ENCODE assay signal across 12 cellular contexts in genomic region chr11:111976119-111976518, GRCh38. TPM values are rescaled to one million over a fixed set of nuclear protein-coding genes. Genes with fewer than 3 reads are reported as not detected.
DNase-seq lines count a peak whose midpoint lies in the region; ATAC-seq, FAIRE-seq and TF ChIP-seq lines count a peak whose summit lies in the region.
"Had no signal": no experiment of that assay in that cellular context is flagged by ENCODE, and none has a peak within 500 bp of the region (broad histone marks: within the 10 kb centered on the region; RNA-seq: fewer than 3 reads in every experiment).

No MANE protein-coding gene starts in this region.

- DNase-seq in GM23248 (no peak), T-cell (no peak), right cardiac atrium (no peak), gastrocnemius medialis (no peak), middle frontal gyrus (ENCODE audit: extremely low spot score, low spot score) (no peak), iPS-NIHi7 (ENCODE audit: extremely low spot score) (no peak), HTR-8/SVneo (ENCODE audit: insufficient read length, low spot score) (no peak), DMS53 treated with DMSO at 0.1 percent for 48 hours (lab: John Stamatoyannopoulos, UW; ENCODE audit: unreplicated experiment) (no peak)
- DNase-seq: DMS 273 treated with DMSO at 0.1 percent for 48 hours, MG63, NCI-H82, T-helper 2 cell had no signal

- H3K4me1 Mint-ChIP-seq in T-cell: peaks cover 6 to 11% (median 7%) of the 10 kb centered on the region in 3 donors

- WGBS in GM23248 (ENCODE audit: low coverage in 1 of 2, low lambda C conversion rate in 2 of 2, missing lambda C conversion rate in 2 of 2), 2 experiments: 92 to 93% methylated on average over 2 of the region's 2 CpGs
- 47% methylated on average over 2 of the region's 2 CpGs for WGBS in right cardiac atrium

- H3F3A ChIP-seq in GM23248 (ENCODE audit: insufficient read depth): peaks cover 30% of the 10 kb centered on the region

- intact Hi-C loops in right cardiac atrium (cut with DNase I) (loop anchor here (5.0 kb wide), 3 partner anchors 34 to 99 kb away; partner anchors contain the start of genes DIXDC1 (in 2 of the 4), CFAP68 (in 1 of the 4) and FDXACB1 (in 1 of the 4)), gastrocnemius medialis (cut with DNase I; ENCODE audit: low total_unique reads) (loop anchor here (5.0 kb wide), 1 partner anchor 99 kb away; the partner anchor contains the start of genes CFAP68 and FDXACB1)

- no peak overlapping the region for H3K27ac ChIP-seq in GM23248
- peak overlapping the region; percentile 91 for H3K27ac ChIP-seq in right cardiac atrium (ENCODE audit: low read length)
- peak overlapping the region; percentile 70 to 83 (median 76) for H3K27ac ChIP-seq in gastrocnemius medialis

- ATAC-seq in T-cell (replicated peaks in 1 of 4) (no peak), right cardiac atrium (no peak), gastrocnemius medialis (no peak)

- H4K20me1 ChIP-seq in GM23248 (ENCODE audit: insufficient read depth): no peaks in the 10 kb centered on the region

- peak overlapping the region; percentile 47 for H3K4me2 ChIP-seq in GM23248 (ENCODE audit: unreplicated experiment)

- POLR2A ChIA-PET in T-cell (lab: Charles Lee): no interaction called here

- peak overlapping the region; percentile 94; the same call in 1 of the 2 replicates for H2AFZ ChIP-seq in GM23248

- H3K4me3 ChIP-seq in GM23248 (no peak overlapping the region), right cardiac atrium (ENCODE audit: low read length) (no peak overlapping the region), gastrocnemius medialis (no peak overlapping the region)
- H3K4me3 ChIP-seq: MG63 had no signal

- H3K9me2 ChIP-seq in GM23248 (ENCODE audit: insufficient read depth): no peaks in the 10 kb centered on the region

- peaks cover 24% of the 10 kb centered on the region for H3K79me2 ChIP-seq in GM23248 (ENCODE audit: insufficient read depth)

- in situ Hi-C loops in GM23248 (cut with MboI): no loop called here
- in situ Hi-C loops in gastrocnemius medialis (cut with MboI; ENCODE audit: low sequenced_read_pairs in 4 of 4): no loop called here

- H3K4me3 Mint-ChIP-seq in T-cell: peak overlapping the region in 2 of 3 donors; percentile 56 to 71

- H3K27me3 Mint-ChIP-seq in T-cell: peaks cover 22 to 30% of the 10 kb centered on the region in 2 donors

- no peak for TF ChIP-seq CTCF in gastrocnemius medialis (IDR thresholded peaks at IDR 0.05 in 4 of 5, conservative IDR thresholded peaks at IDR 0.05 in 1 of 5)

- no peaks in the 10 kb centered on the region for H3K9me3 Mint-ChIP-seq in T-cell

- H3K36me3 Mint-ChIP-seq in T-cell: peaks cover 3% of the 10 kb centered on the region

- no peak for TF ChIP-seq POLR2A in gastrocnemius medialis (IDR thresholded peaks at IDR 0.05)

- CTCF ChIA-PET in T-cell (lab: Charles Lee): no interaction called here

- H3K4me1 ChIP-seq in GM23248 (ENCODE audit: insufficient read depth) (peaks cover 11% of the 10 kb centered on the region), right cardiac atrium (ENCODE audit: control insufficient read depth, insufficient read depth, low read length) (peaks cover 7% of the 10 kb centered on the region), gastrocnemius medialis (peaks cover 16 to 25% of the 10 kb centered on the region in 2 donors)

- H3K36me3 ChIP-seq in GM23248 (ENCODE audit: low read depth) (0 out of 2 replicates have a peak, but pooled peaks cover 1% of the 10 kb centered on the region), gastrocnemius medialis (no peaks in the 10 kb centered on the region)
- H3K36me3 ChIP-seq: MG63 had no signal

- no peak overlapping the region for H3K27ac Mint-ChIP-seq in T-cell

- H3K27me3 ChIP-seq in GM23248 (replicated peaks; ENCODE audit: insufficient read depth) (no peaks in the 10 kb centered on the region), right cardiac atrium (ENCODE audit: control insufficient read depth, insufficient read depth) (no peaks in the 10 kb centered on the region), gastrocnemius medialis (no peaks in the 10 kb centered on the region)
- H3K27me3 ChIP-seq: MG63 had no signal

- FAIRE-seq in HTR-8/SVneo (lab: Jason Lieb, UNC): no peak

- no peaks in the 10 kb centered on the region for H3K9me3 ChIP-seq in GM23248 (ENCODE audit: low read depth)
- no peaks in the 10 kb centered on the region for H3K9me3 ChIP-seq in right cardiac atrium (ENCODE audit: control insufficient read depth, low read length)
- H3K9me3 ChIP-seq in gastrocnemius medialis: no peaks in the 10 kb centered on the region
- H3K9me3 ChIP-seq: MG63 had no signal

- 0 out of 2 replicates have a peak overlapping the region, but pooled peaks have one; percentile 88 for H3K9ac ChIP-seq in GM23248

RNA-seq across cellular contexts. Expression of gene DIXDC1, which starts 39.0 kb away (rescaled TPM):
- total RNA-seq in GM23248 (2014; rRNA removed; shearing (Covaris generic)): 22.7 and 22.9 TPM in 2 replicates
- polyA plus RNA-seq in GM23248 (2016; fragmentation: Nextera tagmentation; extraction: Ambion mirVana) (10.4 and 10.8 TPM in 2 replicates), right cardiac atrium (9.1 TPM)
- total RNA-seq in T-cell (1 to 10 TPM; 1.6 to 4.8 (median 3.4) TPM), right cardiac atrium (10 to 100 TPM; 23.1 to 34.8 (median 26.3) TPM), gastrocnemius medialis (10 to 100 TPM in 1 of 4 donors, 1 to 10 TPM in 3; 1.9 to 10.4 (median 5.0) TPM)

RNA-seq across cellular contexts. Expression of gene DLAT, which starts 49.1 kb away (rescaled TPM):
- total RNA-seq in GM23248 (2014; rRNA removed; shearing (Covaris generic)): 32.3 and 35.7 TPM in 2 replicates
- polyA plus RNA-seq in GM23248 (2016; fragmentation: Nextera tagmentation; extraction: Ambion mirVana) (33.4 and 36.0 TPM in 2 replicates), right cardiac atrium (53.7 TPM)
- total RNA-seq in T-cell (10 to 100 TPM; 13.4 to 19.8 (median 18.7) TPM), right cardiac atrium (100 to 1,000 TPM in 2 of 4 donors, 10 to 100 TPM in 2; 91.4 to 117 (median 102) TPM), gastrocnemius medialis (100 to 1,000 TPM in 1 of 4 donors, 10 to 100 TPM in 3; 60.1 to 117 (median 67.8) TPM)

RNA-seq across cellular contexts. Expression of gene C11orf52, which starts 57.4 kb away (rescaled TPM):
- 2.1 and 3.5 TPM in 2 replicates for total RNA-seq in GM23248 (2014; rRNA removed; shearing (Covaris generic))
- polyA plus RNA-seq in GM23248 (2016; fragmentation: Nextera tagmentation; extraction: Ambion mirVana) (0.78 and 1.2 TPM in 2 replicates), right cardiac atrium (4.1 TPM)
- total RNA-seq in T-cell (not detected), right cardiac atrium (1 to 10 TPM; 2.2 to 5.5 (median 2.6) TPM), gastrocnemius medialis (10 to 100 TPM in 2 of 4 donors, 1 to 10 TPM in 2; 6.3 to 23.8 (median 11.9) TPM)
